4 cellular contexts compared by ENCODE assay signal in genomic region chr16:64596196-64596595, GRCh38.
"Had no signal": no experiment of that assay in that cellular context is flagged by ENCODE, and none has a peak within 500 bp of the region (broad histone marks: within the 10 kb centered on the region; RNA-seq: fewer than 3 reads in every experiment).

No MANE protein-coding gene starts in this region.

- H3K4me2 ChIP-seq: GM23338 had no signal

- DNase-seq: H9, HCEC 1CT, IMR-90 had no signal

- H3K27ac Mint-ChIP-seq: GM23338, H9 had no signal

- H3K4me3 ChIP-seq: GM23338 had no signal

- H3K4me3 Mint-ChIP-seq: GM23338, H9 had no signal

- H2AFZ ChIP-seq: GM23338 had no signal

- H3K9me3 Mint-ChIP-seq: GM23338 had no signal

- H3K4me1 Mint-ChIP-seq: GM23338, H9 had no signal
